15 cellular contexts compared by ENCODE assay signal in the genomic region with DNA sequence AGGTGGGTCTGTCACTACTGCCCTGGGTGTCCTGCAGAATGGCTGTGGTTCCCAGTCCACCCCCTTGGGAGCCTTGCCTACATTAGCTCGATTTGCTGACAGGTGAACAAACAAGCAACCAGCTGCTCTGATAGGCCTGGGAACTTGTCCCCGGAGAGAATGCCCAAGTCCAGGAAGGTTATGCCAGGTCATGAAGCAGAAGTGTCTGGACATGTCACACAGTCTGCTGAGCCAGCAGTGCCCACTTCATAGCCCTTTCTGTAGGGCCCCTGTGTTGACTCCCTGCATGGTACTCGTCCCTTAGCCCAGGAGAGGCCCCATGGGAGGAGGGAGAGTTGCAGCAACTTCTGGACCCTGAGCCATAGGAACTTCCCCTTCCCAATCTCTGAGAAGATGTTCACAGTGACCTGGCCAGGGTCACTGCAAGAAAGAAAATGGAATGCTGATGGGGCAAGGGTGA. TPM values are rescaled to one million over a fixed set of nuclear protein-coding genes. Genes with fewer than 3 reads are reported as not detected.
DNase-seq lines count a peak whose midpoint lies in the region; ATAC-seq, FAIRE-seq and TF ChIP-seq lines count a peak whose summit lies in the region.
"Had no signal": no experiment of that assay in that cellular context is flagged by ENCODE, and none has a peak within 500 bp of the region (broad histone marks: within the 10 kb centered on the region; RNA-seq: fewer than 3 reads in every experiment).

No MANE protein-coding gene starts in this region.

- TF ChIP-seq POLR2A in K562 (conservative IDR thresholded peaks at IDR 0.05) (no peak), H54 (IDR thresholded peaks at IDR 0.05; ENCODE audit: low read depth, low read length) (no peak)

- H3K36me3 ChIP-seq in DND-41 (ENCODE audit: insufficient read depth, low read length) (peaks cover 34% of the 10 kb centered on the region), K562 (ENCODE audit: control insufficient read depth, insufficient read depth, low read length) (peaks cover 8% of the 10 kb centered on the region), pancreas (no peaks in the 10 kb centered on the region)

- intact Hi-C loops in K562 (cut with micrococcal nuclease): no loop called here
- intact Hi-C loops in pancreas (cut with DNase I): no loop called here

- POLR2A ChIA-PET in K562 (lab: Yijun Ruan, JAX): interaction anchor here (1.0 to 1.5 kb wide), 2 partner anchors 9 to 14 kb away, joined by 3 to 6 read pairs; no protein-coding TSS in a partner anchor

- 64% methylated on average over 3 of the region's 3 CpGs for WGBS in K562 (ENCODE audit: insufficient coverage, low coverage, missing lambda C conversion rate)
- WGBS in pancreas, 2 donors: 12 to 13% methylated on average over 3 of the region's 3 CpGs

- TF ChIP-seq EP300 in K562 (IDR thresholded peaks at IDR 0.05; ENCODE audit: low read length): no peak

- BruUV-seq in K562 (replicated peaks; lab: Mats Ljungman, UMichigan): no TSS peak

- in situ Hi-C loops in K562 (cut with MboI): no loop called here

- DNase-seq in DND-41 (no peak), NCI-H146 (lab: John Stamatoyannopoulos, UW) (peak; percentile 92), K562 (ENCODE audit: extremely low read depth in 1 of 4, low spot score in 3 of 4) (no peak), pancreas (peak in 5 of 6 donors; percentile 57 to 81 (median 69)), NCI-H446 treated with DMSO at 0.1 percent for 48 hours (lab: John Stamatoyannopoulos, UW) (no peak), H54 (ENCODE audit: insufficient read length, low spot score) (no peak)
- DNase-seq: activated CD4-positive, CD25-positive, alpha-beta regulatory T cell treated with anti-CD3 and anti-CD28 coated beads, Interleukin-2, amount 50 U/mL, for 72 hours; activated T-cell treated with anti-CD3 and anti-CD28 coated beads, Interleukin-2, amount 50 U/mL, for 4 hours; amniotic stem cell; dermis blood vessel endothelial cell; naive thymus-derived CD8-positive, alpha-beta T cell; right cardiac atrium; SW 1271 had no signal

- CTCF ChIA-PET in K562 (lab: Yijun Ruan, JAX; ENCODE audit: low intra/inter-chr PET ratio): no interaction called here

- H3K4me2 ChIP-seq in DND-41 (ENCODE audit: insufficient read depth, low read length): peak overlapping the region; percentile 4; the same call in 1 of the 2 replicates
- H3K4me2 ChIP-seq in K562 (ENCODE audit: insufficient read depth, low read length): no peak overlapping the region

- FAIRE-seq in K562 (lab: Jason Lieb, UNC): no peak
- FAIRE-seq in pancreas (lab: Jason Lieb, UNC): no peak
- no peak for FAIRE-seq in H54 (lab: Jason Lieb, UNC)
- FAIRE-seq: islet of Langerhans had no signal

- peak overlapping the region; percentile 77 for H3K27ac ChIP-seq in DND-41 (ENCODE audit: low read length)
- no peak overlapping the region for H3K27ac ChIP-seq in K562 (ENCODE audit: extremely low read depth, low read depth, low read length)
- no peak overlapping the region for H3K27ac ChIP-seq in pancreas

- peak overlapping the region; percentile 4; the same call in 1 of the 2 replicates for H3K9ac ChIP-seq in DND-41 (ENCODE audit: low read depth, low read length)
- H3K9ac ChIP-seq in K562 (ENCODE audit: insufficient read depth in 1 of 2, low read depth in 2 of 2, low read length in 2 of 2): no peak overlapping the region; a peak in 1 of 4 replicates

- TF ChIP-seq RAD21 in K562 (CRISPR knock-in tag; conservative IDR thresholded peaks at IDR 0.05 in 1 of 2, IDR thresholded peaks at IDR 0.05 in 1 of 2): no peak

- H3K4me3 ChIP-seq in DND-41 (ENCODE audit: low read depth in 1 of 2, low read length in 2 of 2) (no peak overlapping the region), K562 (no peak overlapping the region), pancreas (no peak overlapping the region)

- H2AFZ ChIP-seq in DND-41 (ENCODE audit: low read depth, low read length): no peak overlapping the region
- no peak overlapping the region for H2AFZ ChIP-seq in K562 (ENCODE audit: low read depth, low read length)

- H3K4me1 ChIP-seq in DND-41 (ENCODE audit: insufficient read depth, low read length): peaks cover 97% of the 10 kb centered on the region
- H3K4me1 ChIP-seq in K562 (replicated peaks in 1 of 2; ENCODE audit: control insufficient read depth in 2 of 2, insufficient read depth in 2 of 2, low read length in 2 of 2): peaks cover 12 to 36% of the 10 kb centered on the region in 2 experiments
- peaks cover 35 to 53% (median 44%) of the 10 kb centered on the region in 3 donors for H3K4me1 ChIP-seq in pancreas

- H3K27me3 ChIP-seq in DND-41 (ENCODE audit: insufficient read depth, low read length, poor library complexity): no peaks in the 10 kb centered on the region
- no peaks in the 10 kb centered on the region for H3K27me3 ChIP-seq in K562 (ENCODE audit: control insufficient read depth in 2 of 2, insufficient read depth in 2 of 2, low read length in 2 of 2)
- H3K27me3 ChIP-seq in pancreas: no peaks in the 10 kb centered on the region

- peaks cover 98% of the 10 kb centered on the region for H3K79me2 ChIP-seq in DND-41 (ENCODE audit: insufficient read depth, low read length)
- H3K79me2 ChIP-seq in K562 (ENCODE audit: control insufficient read depth, insufficient read depth, low read length): peaks cover 96% of the 10 kb centered on the region

- TF ChIP-seq CTCF in DND-41 (IDR thresholded peaks at IDR 0.05; ENCODE audit: borderline replicate concordance, extremely low read depth, low read length, poor library complexity, severe bottlenecking) (no peak), K562 (IDR thresholded peaks at IDR 0.05 in 2 of 3, conservative IDR thresholded peaks at IDR 0.05 in 1 of 3; ENCODE audit: insufficient read depth in 2 of 3, low read depth in 1 of 3, low read length in 3 of 3) (no peak), pancreas (IDR thresholded peaks at IDR 0.05) (no peak)

- ATAC-seq in DND-41 (ENCODE audit: insufficient read depth, low read depth) (no peak), K562 (no peak), pancreas (peak; percentile 89 to 95 (median 90)), HG03280 (IDR thresholded peaks at IDR 0.05; ENCODE audit: unreplicated experiment) (no peak)
- ATAC-seq: activated T-cell treated with anti-CD3 and anti-CD28 coated beads, Interleukin-2, amount 50 U/mL, for 4 hours; naive thymus-derived CD8-positive, alpha-beta T cell had no signal

- H3K9me3 ChIP-seq in DND-41 (ENCODE audit: insufficient read depth, low read length, severe bottlenecking): no peaks in the 10 kb centered on the region
- no peaks in the 10 kb centered on the region for H3K9me3 ChIP-seq in K562 (replicated peaks; ENCODE audit: control insufficient read depth, insufficient read depth, low read depth, low read length)
- no peaks in the 10 kb centered on the region for H3K9me3 ChIP-seq in pancreas

- H3K9me1 ChIP-seq in K562 (ENCODE audit: control insufficient read depth, insufficient read depth, low read length): peaks cover 9% of the 10 kb centered on the region

- H4K20me1 ChIP-seq in DND-41 (ENCODE audit: insufficient read depth, low read length) (peaks cover 71% of the 10 kb centered on the region), K562 (replicated peaks; ENCODE audit: control insufficient read depth, insufficient read depth, low read length) (peaks cover 26% of the 10 kb centered on the region)

TF ChIP-seq in K562, 482 proteins besides CTCF, POLR2A, EP300 and RAD21:
- 0 out of 2 replicates have a peak, but pooled peaks have one; percentile 40 for TF ChIP-seq ZNF263 (CRISPR knock-in tag; IDR thresholded peaks at IDR 0.05; ENCODE audit: borderline replicate concordance)
- TF ChIP-seq ZFP1 (CRISPR knock-in tag; IDR thresholded peaks at IDR 0.05): no peak
TF ChIP-seq in K562: peak in this region for 1.

RNA-seq across cellular contexts. Expression of gene UCK2, which starts 31.0 kb away (rescaled TPM):
- total RNA-seq in K562 (2011; cell fraction: chromatin; rRNA removed; ENCODE audit: low replicate concordance): 52.8 and 60.6 TPM in 2 replicates
- total RNA-seq in K562 (2011; cell fraction: nucleolus; rRNA removed): 42.2 and 49.3 TPM in 2 replicates
- total RNA-seq in K562 (2011; cell fraction: nucleoplasm; rRNA removed): 54.6 and 75.2 TPM in 2 replicates
- total RNA-seq in K562 (2014; rRNA removed) (145 and 159 TPM in 2 replicates), K562 (2014; rRNA removed; fragmentation: Illumina TruSeq; extraction: Trizol) (59.0 and 78.5 TPM in 2 replicates), K562 (2015; rRNA removed; fragmentation: Illumina TruSeq; extraction: Trizol) (71.6 and 73.9 TPM in 2 replicates), K562 (2021) (95.9 and 98.2 TPM in 2 replicates), pancreas (10 to 100 TPM; 13.0 to 25.5 (median 17.0) TPM)
- polyA plus RNA-seq in K562 (2011; rRNA removed) (90.5 and 103 TPM in 2 replicates), K562 (2014; fragmentation: Illumina TruSeq; extraction: Trizol) (95.8 and 111 TPM in 2 replicates), K562 (2014; fragmentation: Nextera tagmentation; extraction: Ambion mirVana) (10 to 100 TPM; 84.6 to 86.7 TPM), K562 (2014; rRNA removed) (104 and 122 TPM in 2 replicates), pancreas (10 to 100 TPM; 10.6 to 11.1 TPM)
- 121 and 167 TPM in 2 replicates for polyA plus RNA-seq in K562 (2011; cell fraction: cytosol; rRNA removed)
- polyA plus RNA-seq in K562 (2011; cell fraction: nucleus; rRNA removed): 54.4 and 62.7 TPM in 2 replicates
- polyA plus RNA-seq in K562 (2012): 49.6 and 96.6 TPM in 2 replicates
- 98.7 and 137 TPM in 2 replicates for polyA minus RNA-seq in K562 (2011; rRNA and poly(A)+ RNA removed)
- polyA minus RNA-seq in K562 (2011; cell fraction: cytosol; rRNA and poly(A)+ RNA removed): 61.1 and 70.9 TPM in 2 replicates
- polyA minus RNA-seq in K562 (2011; cell fraction: nucleus; rRNA and poly(A)+ RNA removed): 28.7 and 32.3 TPM in 2 replicates

Comparison
In these comparisons a context has a peak if more than half of its experiments do, and no peak if none do; other contexts are left out.
1. ATAC-seq: peak in pancreas (4 of 4); none in DND-41 (single experiment), K562 (single experiment) and HG03280 (single experiment).
2. DNase-seq: peak in NCI-H146 (single experiment) and pancreas (5 of 6); none in DND-41 (single experiment), K562 (0 of 4), NCI-H446 treated with DMSO at 0.1 percent for 48 hours (single experiment) and H54 (single experiment).